23 cellular contexts compared by ENCODE assay signal in genomic region chrX:17464196-17464595, GRCh38.
DNase-seq lines count a peak whose midpoint lies in the region; ATAC-seq and TF ChIP-seq lines count a peak whose summit lies in the region.
"Had no signal": no experiment of that assay in that cellular context is flagged by ENCODE, and none has a peak within 500 bp of the region (broad histone marks: within the 10 kb centered on the region; RNA-seq: fewer than 3 reads in every experiment).

No MANE protein-coding gene starts in this region.

- H3K36me3 ChIP-seq in BJ (ENCODE audit: control insufficient read depth, insufficient read depth, low read length) (no peaks in the 10 kb centered on the region), brain microvascular endothelial cell (replicated peaks) (no peaks in the 10 kb centered on the region), aorta (ENCODE audit: control insufficient read depth in 1 of 2, insufficient read depth in 2 of 2, low read length in 1 of 2) (no peaks in the 10 kb centered on the region)
- H3K36me3 ChIP-seq: ovary, Peyer's patch had no signal

- POLR2A ChIA-PET in BJ (lab: Charles Lee), result no interaction called here

- H3K27me3 ChIP-seq in BJ (ENCODE audit: control insufficient read depth, insufficient read depth, low read length), result no peaks in the 10 kb centered on the region
- no peaks in the 10 kb centered on the region for H3K27me3 ChIP-seq in brain microvascular endothelial cell (replicated peaks)
- H3K27me3 ChIP-seq in aorta (ENCODE audit: control insufficient read depth in 1 of 2, insufficient read depth in 2 of 2, low read length in 1 of 2), result no peaks in the 10 kb centered on the region
- H3K27me3 ChIP-seq: ovary, Peyer's patch had no signal

- ATAC-seq in aorta (ENCODE audit: low FRiP score) (no peak), GM21360 (IDR thresholded peaks at IDR 0.05; ENCODE audit: unreplicated experiment) (no peak)
- ATAC-seq: natural killer cell; sciatic nerve; stimulated activated effector memory CD8-positive, alpha-beta T cell treated with anti-CD3 and anti-CD28 coated beads, Interleukin-12 subunit alpha, Interleukin-12 subunit beta, amount 100 ng/mL, for 72 hours had no signal

- CTCF ChIA-PET in BJ (lab: Yijun Ruan, JAX), result interaction anchor here (1.0 to 1.8 kb wide), 2 partner anchors 90 to 127 kb away, joined by 3 read pairs; no protein-coding TSS in a partner anchor

- TF ChIP-seq CTCF in BJ (IDR thresholded peaks at IDR 0.05; ENCODE audit: insufficient read depth, low read depth, low read length) (no peak), brain microvascular endothelial cell (IDR thresholded peaks at IDR 0.05; ENCODE audit: low read depth, low read length, missing control alignments) (no peak)

- H3K4me3 ChIP-seq in BJ (ENCODE audit: low read depth, low read length) (no peak overlapping the region), brain microvascular endothelial cell (ENCODE audit: low read depth, low read length) (no peak overlapping the region), aorta (ENCODE audit: low read length in 2 of 2) (no peak overlapping the region)
- H3K4me3 ChIP-seq: ovary, Peyer's patch had no signal

- in situ Hi-C loops in brain microvascular endothelial cell (cut with HindIII; ENCODE audit: low pct_ligation_motif_present, low sequenced_read_pairs), result no loop called here

- peaks cover 0 to 2% of the 10 kb centered on the region in 2 donors for H3K4me1 ChIP-seq in aorta (ENCODE audit: control insufficient read depth in 1 of 2, insufficient read depth in 2 of 2, low read length in 2 of 2)
- H3K4me1 ChIP-seq: Peyer's patch had no signal

- DNase-seq in BJ (ENCODE audit: low read depth) (peak; percentile 39), M059J (ENCODE audit: low read depth) (peak; percentile 92), brain microvascular endothelial cell (peak; percentile 46), iPS-NIHi7 (ENCODE audit: extremely low spot score) (peak; percentile 24), hypothalamus (lab: John Stamatoyannopoulos, UW) (no peak), NCI-H2171 treated with DMSO at 0.1 percent for 48 hours (lab: John Stamatoyannopoulos, UW) (no peak), aorta (no peak)
- DNase-seq: activated CD4-positive, alpha-beta T cell treated with anti-CD3 and anti-CD28 coated beads, Interleukin-2, amount 50 U/mL, for 4 hours; activated gamma-delta T cell treated with Interleukin-2 at 50 U/mL for 16 hours; AML-193; amniotic stem cell; cerebellar nuclear complex; DND-41; effector memory CD4-positive, alpha-beta T cell; hippocampal formation; kidney glomerular epithelial cell; natural killer cell; NCI-H774; ovary; Peyer's patch had no signal

- intact Hi-C loops in aorta (cut with DNase I), result no loop called here

- no peaks in the 10 kb centered on the region for H3K9me3 ChIP-seq in aorta (ENCODE audit: control insufficient read depth, low read length)
- H3K9me3 ChIP-seq: ovary, Peyer's patch had no signal

- no peak overlapping the region for H3K27ac ChIP-seq in brain microvascular endothelial cell
- H3K27ac ChIP-seq in aorta (ENCODE audit: low read depth in 1 of 2, low read length in 2 of 2), result no peak overlapping the region
- H3K27ac ChIP-seq: ovary, Peyer's patch had no signal

Comparison
In these comparisons a context has a peak if more than half of its experiments do, and no peak if none do; other contexts are left out.
1. DNase-seq: peak in BJ (single experiment), M059J (single experiment), brain microvascular endothelial cell (single experiment) and iPS-NIHi7 (single experiment); none in hypothalamus (0 of 51), NCI-H2171 treated with DMSO at 0.1 percent for 48 hours (single experiment) and aorta (0 of 2).